1 cellular context compared by ENCODE assay signal in the genomic region with DNA sequence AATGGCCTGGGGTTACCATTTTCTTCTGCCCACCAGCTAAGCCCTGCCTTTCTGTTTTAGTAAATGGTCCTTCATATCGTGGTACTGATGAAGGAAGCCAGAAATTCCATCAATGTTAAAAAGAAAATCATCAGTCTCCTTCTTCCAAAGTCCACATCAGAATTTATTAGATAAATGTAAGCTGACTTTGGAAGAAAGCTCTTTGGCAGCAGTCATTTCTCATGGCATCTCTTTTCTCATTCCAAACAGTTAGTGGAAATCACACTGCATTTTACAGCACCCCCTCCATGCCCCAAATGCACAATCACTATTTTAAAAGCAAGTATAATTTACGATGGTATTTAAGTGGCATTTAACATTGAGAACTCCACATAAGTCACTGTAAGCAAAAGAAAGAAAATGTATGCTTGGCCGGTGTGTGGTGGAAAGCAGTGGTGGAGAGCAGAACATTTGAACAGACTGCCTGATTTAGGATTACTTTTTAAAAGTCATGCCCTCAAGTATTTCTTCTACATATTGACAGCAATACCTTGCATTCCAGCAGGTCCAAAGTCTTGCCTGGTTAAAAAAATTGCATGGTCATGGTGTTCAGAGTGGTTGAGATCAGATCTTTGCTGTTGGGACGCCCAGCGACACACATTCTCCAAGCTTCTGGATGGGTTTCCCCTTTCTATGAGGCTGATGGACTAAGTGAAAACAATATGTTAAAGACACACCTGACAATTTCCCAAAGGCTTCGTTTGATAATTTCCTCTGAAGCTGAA.
TF ChIP-seq lines count a peak whose summit lies in the region.

No MANE protein-coding gene starts in this region.

TF ChIP-seq in K562, 482 proteins besides CTCF, POLR2A, EP300 and RAD21 (continued from another document):
- TF ChIP-seq, protein P1, sequence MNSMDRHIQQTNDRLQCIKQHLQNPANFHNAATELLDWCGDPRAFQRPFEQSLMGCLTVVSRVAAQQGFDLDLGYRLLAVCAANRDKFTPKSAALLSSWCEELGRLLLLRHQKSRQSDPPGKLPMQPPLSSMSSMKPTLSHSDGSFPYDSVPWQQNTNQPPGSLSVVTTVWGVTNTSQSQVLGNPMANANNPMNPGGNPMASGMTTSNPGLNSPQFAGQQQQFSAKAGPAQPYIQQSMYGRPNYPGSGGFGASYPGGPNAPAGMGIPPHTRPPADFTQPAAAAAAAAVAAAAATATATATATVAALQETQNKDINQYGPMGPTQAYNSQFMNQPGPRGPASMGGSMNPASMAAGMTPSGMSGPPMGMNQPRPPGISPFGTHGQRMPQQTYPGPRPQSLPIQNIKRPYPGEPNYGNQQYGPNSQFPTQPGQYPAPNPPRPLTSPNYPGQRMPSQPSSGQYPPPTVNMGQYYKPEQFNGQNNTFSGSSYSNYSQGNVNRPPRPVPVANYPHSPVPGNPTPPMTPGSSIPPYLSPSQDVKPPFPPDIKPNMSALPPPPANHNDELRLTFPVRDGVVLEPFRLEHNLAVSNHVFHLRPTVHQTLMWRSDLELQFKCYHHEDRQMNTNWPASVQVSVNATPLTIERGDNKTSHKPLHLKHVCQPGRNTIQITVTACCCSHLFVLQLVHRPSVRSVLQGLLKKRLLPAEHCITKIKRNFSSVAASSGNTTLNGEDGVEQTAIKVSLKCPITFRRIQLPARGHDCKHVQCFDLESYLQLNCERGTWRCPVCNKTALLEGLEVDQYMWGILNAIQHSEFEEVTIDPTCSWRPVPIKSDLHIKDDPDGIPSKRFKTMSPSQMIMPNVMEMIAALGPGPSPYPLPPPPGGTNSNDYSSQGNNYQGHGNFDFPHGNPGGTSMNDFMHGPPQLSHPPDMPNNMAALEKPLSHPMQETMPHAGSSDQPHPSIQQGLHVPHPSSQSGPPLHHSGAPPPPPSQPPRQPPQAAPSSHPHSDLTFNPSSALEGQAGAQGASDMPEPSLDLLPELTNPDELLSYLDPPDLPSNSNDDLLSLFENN (IDR thresholded peaks at IDR 0.05; ENCODE audit: low read depth in 2 of 2, low read length in 2 of 2) = no peak
- TF ChIP-seq CBFB (CRISPR knock-in tag; IDR thresholded peaks at IDR 0.05) (no peak), BACH1 (tag; IDR thresholded peaks at IDR 0.05) (peak; percentile 29; the same call in 1 of the 2 replicates), MAFF (IDR thresholded peaks at IDR 0.05; ENCODE audit: low read length) (peak; percentile 60), MAFG (tag; conservative IDR thresholded peaks at IDR 0.05) (peak; percentile 90), NFE2 (IDR thresholded peaks at IDR 0.05; ENCODE audit: low read depth) (peak; percentile 82), ZNF316 (IDR thresholded peaks at IDR 0.05) (peak; percentile 87)
